16 cellular contexts compared by ENCODE assay signal in genomic region chr2:187349328-187349944, GRCh38.
A peak's percentile ranks its signal among the peaks of the same experiment; 100 is the strongest.
DNase-seq lines count a peak whose midpoint lies in the region; ATAC-seq, FAIRE-seq and TF ChIP-seq lines count a peak whose summit lies in the region.
"Had no signal": no experiment of that assay in that cellular context is flagged by ENCODE, and none has a peak within 500 bp of the region (broad histone marks: within the 10 kb centered on the region; RNA-seq: fewer than 3 reads in every experiment).

No MANE protein-coding gene starts in this region.

- H3K9me3 ChIP-seq in adipocyte (ENCODE audit: control insufficient read depth, low read length) (no peaks in the 10 kb centered on the region), kidney (ENCODE audit: control insufficient read depth in 1 of 2, low read length in 2 of 2) (no peaks in the 10 kb centered on the region)
- H3K9me3 ChIP-seq: BLaER1, neutrophil had no signal

- no peak overlapping the region for H3K27ac ChIP-seq in kidney (ENCODE audit: low read depth in 2 of 2, low read length in 2 of 2)
- H3K27ac ChIP-seq: BLaER1, neutrophil had no signal

- H3K4me3 ChIP-seq in adipocyte (ENCODE audit: low read length) (peak overlapping the region; percentile 35), fibroblast of mammary gland (ENCODE audit: control insufficient read depth, low read depth, low read length) (no peak overlapping the region), skeletal muscle cell (ENCODE audit: low read depth, low read length) (no peak overlapping the region), kidney (ENCODE audit: low read length in 2 of 2) (no peak overlapping the region)
- H3K4me3 ChIP-seq: BLaER1 had no signal

- TF ChIP-seq CTCF in fibroblast of mammary gland (conservative IDR thresholded peaks at IDR 0.05; ENCODE audit: control insufficient read depth, insufficient read depth, low read depth, low read length) (no peak), kidney (IDR thresholded peaks at IDR 0.05; ENCODE audit: borderline replicate concordance, extremely low read depth, insufficient read depth) (no peak)

- intact Hi-C loops in kidney (cut with DNase I) = no loop called here

- ATAC-seq in HG02678 (IDR thresholded peaks at IDR 0.05; ENCODE audit: unreplicated experiment) (no peak), HG03025 (IDR thresholded peaks at IDR 0.05; ENCODE audit: low FRiP score, unreplicated experiment) (no peak)
- ATAC-seq: activated CD4-positive, alpha-beta T cell treated with anti-CD3 and anti-CD28 coated beads for 36 hours; stimulated activated naive CD8-positive, alpha-beta T cell treated with anti-CD3 and anti-CD28 coated beads, Interleukin-15, amount 100 ng/mL, for 72 hours had no signal

- H3K9ac ChIP-seq in adipocyte (ENCODE audit: low read length) (peak overlapping the region; percentile 16), kidney (ENCODE audit: low read length in 2 of 2) (no peak overlapping the region)
- H3K9ac ChIP-seq: BLaER1 had no signal

- H3K36me3 ChIP-seq in adipocyte (ENCODE audit: control insufficient read depth, insufficient read depth, low read length, severe bottlenecking) = no peaks in the 10 kb centered on the region
- peaks cover 0 to 4% of the 10 kb centered on the region in 2 donors for H3K36me3 ChIP-seq in kidney (ENCODE audit: control insufficient read depth in 1 of 2, insufficient read depth in 2 of 2, low read length in 2 of 2)
- H3K36me3 ChIP-seq: BLaER1, neutrophil had no signal

- DNase-seq in GM04504 (ENCODE audit: low read depth) (peak; percentile 2), adipocyte (ENCODE audit: low read depth) (peak; percentile 75), fibroblast of mammary gland (ENCODE audit: low read depth) (peak; percentile 80), skeletal muscle cell (ENCODE audit: low read depth) (peak; percentile 36), iPS-NIHi7 (ENCODE audit: extremely low spot score) (no peak), kidney (no peak)
- DNase-seq: activated CD4-positive, alpha-beta T cell treated with anti-CD3 and anti-CD28 coated beads for 36 hours; activated T-cell treated with anti-CD3 and anti-CD28 coated beads for 4 hours; DMS79; NCI-H187 treated with DMSO at 0.1 percent for 48 hours; NCI-H510A treated with DMSO at 0.1 percent for 48 hours; stimulated activated naive CD8-positive, alpha-beta T cell treated with anti-CD3 and anti-CD28 coated beads, Interleukin-15, amount 100 ng/mL, for 72 hours had no signal

- no peaks in the 10 kb centered on the region for H3K27me3 ChIP-seq in adipocyte (replicated peaks; ENCODE audit: control insufficient read depth, insufficient read depth, low read length)
- H3K27me3 ChIP-seq: BLaER1, neutrophil had no signal

- H3K4me1 ChIP-seq in adipocyte (ENCODE audit: control insufficient read depth, insufficient read depth, low read length) (peaks cover 10% of the 10 kb centered on the region), kidney (ENCODE audit: control insufficient read depth in 1 of 2, insufficient read depth in 1 of 2, low read depth in 1 of 2, low read length in 2 of 2) (no peaks in the 10 kb centered on the region)
- H3K4me1 ChIP-seq: BLaER1 had no signal

- no peak for FAIRE-seq in kidney (lab: Jason Lieb, UNC)

Comparison
In these comparisons a context has a peak if more than half of its experiments do, and no peak if none do; other contexts are left out.
1. DNase-seq: peak in GM04504 (single experiment), adipocyte (single experiment), fibroblast of mammary gland (single experiment) and skeletal muscle cell (single experiment); none in iPS-NIHi7 (single experiment) and kidney (single experiment).